18 cellular contexts compared by ENCODE assay signal in genomic region chr14:68405959-68406358, GRCh38.
A peak's percentile ranks its signal among the peaks of the same experiment; 100 is the strongest.
DNase-seq lines count a peak whose midpoint lies in the region; ATAC-seq and TF ChIP-seq lines count a peak whose summit lies in the region.
"Had no signal": no experiment of that assay in that cellular context is flagged by ENCODE, and none has a peak within 500 bp of the region (broad histone marks: within the 10 kb centered on the region; RNA-seq: fewer than 3 reads in every experiment).

No MANE protein-coding gene starts in this region.

- WGBS in SK-N-SH (ENCODE audit: low lambda C conversion rate) = 88% methylated on average over 1 of the region's 1 CpG

- no peak for TF ChIP-seq RAD21 in SK-N-SH (IDR thresholded peaks at IDR 0.05; ENCODE audit: low read length)

- no peak overlapping the region for H3K4me2 ChIP-seq in SK-N-SH

- H2AFZ ChIP-seq in SK-N-SH (ENCODE audit: low read depth) = no peak overlapping the region

- no peaks in the 10 kb centered on the region for H3K79me2 ChIP-seq in SK-N-SH (ENCODE audit: insufficient read depth)

- H3K4me3 ChIP-seq in SK-N-SH (ENCODE audit: low read depth in 2 of 2, low read length in 1 of 2) = no peak overlapping the region
- H3K4me3 ChIP-seq: ovary, Peyer's patch had no signal

- H3F3A ChIP-seq in SK-N-SH (replicated peaks; ENCODE audit: insufficient read depth) = peaks cover 5% of the 10 kb centered on the region

- H4K20me1 ChIP-seq in SK-N-SH (ENCODE audit: insufficient read depth) = no peaks in the 10 kb centered on the region

- TF ChIP-seq CTCF in SK-N-SH (IDR thresholded peaks at IDR 0.05) = no peak
- TF ChIP-seq CTCF in foreskin keratinocyte (conservative IDR thresholded peaks at IDR 0.05) = no peak

- no peak for TF ChIP-seq EP300 in SK-N-SH (IDR thresholded peaks at IDR 0.05; ENCODE audit: borderline replicate concordance in 1 of 2, low read depth in 1 of 2, low read length in 1 of 2)

- H3K27ac ChIP-seq in SK-N-SH (ENCODE audit: low read depth in 2 of 2, low read length in 1 of 2) = no peak overlapping the region
- no peak overlapping the region for H3K27ac ChIP-seq in foreskin keratinocyte
- H3K27ac ChIP-seq: C4-2B, ovary had no signal

- peak; percentile 11 for DNase-seq in stimulated activated CD4-positive, alpha-beta T cell treated with anti-CD3 and anti-CD28 coated beads, Interleukin-4, amount 100 ng/mL, for 24 hours
- no peak for DNase-seq in stimulated activated CD4-positive, alpha-beta T cell treated with anti-CD3 and anti-CD28 coated beads, Interleukin-12 subunit alpha, Interleukin-12 subunit beta, amount 100 ng/mL, for 4 hours
- DNase-seq in SK-N-SH (no peak), foreskin keratinocyte (peak; percentile 75 to 84), NCI-H69 (lab: John Stamatoyannopoulos, UW) (no peak), T-helper 9 cell (no peak), NOMO-1 treated with DMSO at 0.1 percent for 48 hours (lab: John Stamatoyannopoulos, UW; ENCODE audit: unreplicated experiment) (no peak), D341Med (ENCODE audit: low spot score) (no peak)
- DNase-seq: activated CD4-positive, alpha-beta T cell treated with anti-CD3 and anti-CD28 coated beads for 4 hours; activated effector memory CD4-positive, alpha-beta T cell treated with Interleukin-2 at 50 U/mL for 16 hours; brain microvascular endothelial cell; effector CD8-positive, alpha-beta T cell; NCI-H1105 treated with DMSO at 0.1 percent for 48 hours; NCI-H446 treated with DMSO at 0.1 percent for 48 hours; ovary; Peyer's patch; T-helper 1 cell had no signal

- no peaks in the 10 kb centered on the region for H3K9me2 ChIP-seq in SK-N-SH

- H3K4me1 ChIP-seq in SK-N-SH (ENCODE audit: control insufficient read depth in 1 of 2, insufficient read depth in 2 of 2, low read depth in 1 of 2, low read length in 1 of 2) = peaks cover 2 to 21% of the 10 kb centered on the region in 2 experiments; a peak in 3 of 4 replicates
- H3K4me1 ChIP-seq in foreskin keratinocyte = peaks cover 36% of the 10 kb centered on the region

- POLR2A ChIA-PET in SK-N-SH (lab: Yijun Ruan, JAX) = no interaction called here

- H3K36me3 ChIP-seq in SK-N-SH (replicated peaks in 1 of 2; ENCODE audit: control insufficient read depth in 1 of 2, insufficient read depth in 2 of 2, low read length in 1 of 2) = no peaks in the 10 kb centered on the region
- H3K36me3 ChIP-seq: brain microvascular endothelial cell, ovary, Peyer's patch had no signal

- no peaks in the 10 kb centered on the region for H3K9me3 ChIP-seq in SK-N-SH
- H3K9me3 ChIP-seq: ovary, Peyer's patch had no signal

- H3K27me3 ChIP-seq in SK-N-SH (ENCODE audit: insufficient read depth) (no peaks in the 10 kb centered on the region), foreskin keratinocyte (no peaks in the 10 kb centered on the region)
- H3K27me3 ChIP-seq: brain microvascular endothelial cell, ovary, Peyer's patch had no signal

- H3K9ac ChIP-seq in SK-N-SH = no peak overlapping the region

- CTCF ChIA-PET in SK-N-SH (lab: Yijun Ruan, JAX) = no interaction called here

- peak; percentile 67 for ATAC-seq in foreskin keratinocyte

TF ChIP-seq in SK-N-SH, 30 proteins besides CTCF, POLR2A, EP300 and RAD21:
- TF ChIP-seq PBX3 (IDR thresholded peaks at IDR 0.05) (peak; percentile 35; the same call in 1 of the 2 replicates), ZBTB33 (IDR thresholded peaks at IDR 0.05; ENCODE audit: borderline replicate concordance, low read depth) (no peak)

Comparison
In these comparisons a context has a peak if more than half of its experiments do, and no peak if none do; other contexts are left out.
1. DNase-seq: peak in stimulated activated CD4-positive, alpha-beta T cell treated with anti-CD3 and anti-CD28 coated beads, Interleukin-4, amount 100 ng/mL, for 24 hours (single experiment) and foreskin keratinocyte (2 of 2); none in stimulated activated CD4-positive, alpha-beta T cell treated with anti-CD3 and anti-CD28 coated beads, Interleukin-12 subunit alpha, Interleukin-12 subunit beta, amount 100 ng/mL, for 4 hours (single experiment), SK-N-SH (single experiment), NCI-H69 (single experiment), T-helper 9 cell (single experiment), NOMO-1 treated with DMSO at 0.1 percent for 48 hours (single experiment) and D341Med (single experiment).